In genomic region chr4:583820-584219, GRCh38 we compare ENCODE assay signal across 12 cellular contexts. TPM values are rescaled to one million over a fixed set of nuclear protein-coding genes. Genes with fewer than 3 reads are reported as not detected.
"Had no signal": no experiment of that assay in that cellular context is flagged by ENCODE, and none has a peak within 500 bp of the region (broad histone marks: within the 10 kb centered on the region; RNA-seq: fewer than 3 reads in every experiment).

No MANE protein-coding gene starts in this region.

- DNase-seq: GM23248, GOT3, H7, H9, HCEC 1CT, HFFc6 had no signal

- H3K27ac ChIP-seq: GM23248 had no signal

- FAIRE-seq: H1, H54 had no signal

- H3K4me3 ChIP-seq: GM23248, GM23338, HAP-1 had no signal

- H3K36me3 ChIP-seq: HAP-1 had no signal

- H3K9ac ChIP-seq: GM23248 had no signal

- H2AFZ ChIP-seq: GM23248, GM23338 had no signal

- H3K9me3 ChIP-seq: HAP-1 had no signal

- H3K4me2 ChIP-seq: GM23338 had no signal

- H3K4me1 ChIP-seq: HAP-1 had no signal

- ATAC-seq: GM23338, HCT116 had no signal

RNA-seq across cellular contexts. Expression of gene TMEM271, which starts 7.7 kb away (rescaled TPM):
- total RNA-seq: GM23248, GM23338, HFFc6 had no signal
- polyA plus RNA-seq: GM23248 had no signal

RNA-seq across cellular contexts. Expression of gene PDE6B, which starts 41.6 kb away (rescaled TPM):
- total RNA-seq: H4, HFFc6 had no signal
- polyA plus RNA-seq: GM23248 had no signal
